In the genomic region with DNA sequence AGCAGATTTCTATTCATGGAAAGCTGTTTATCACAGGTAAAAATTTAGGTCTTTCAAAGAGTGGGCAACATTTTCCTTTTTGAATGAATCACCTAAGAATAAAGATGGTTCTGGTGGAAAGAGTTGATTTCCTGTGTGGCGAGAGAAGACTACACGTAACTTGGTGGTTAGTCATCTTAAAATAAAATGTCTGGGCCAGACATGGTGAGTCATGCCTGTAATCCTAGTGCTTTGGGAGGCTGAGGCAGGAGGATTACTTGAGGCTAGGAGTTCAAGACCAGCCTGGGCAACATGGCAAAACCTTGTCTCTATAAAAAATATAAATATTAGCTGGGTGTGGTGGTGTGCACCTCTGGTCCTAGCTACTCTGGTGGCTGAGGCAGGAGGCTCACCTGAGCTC, we compare ENCODE assay signal across 12 cellular contexts.
DNase-seq lines count a peak whose midpoint lies in the region; ATAC-seq and TF ChIP-seq lines count a peak whose summit lies in the region.
"Had no signal": no experiment of that assay in that cellular context is flagged by ENCODE, and none has a peak within 500 bp of the region (broad histone marks: within the 10 kb centered on the region; RNA-seq: fewer than 3 reads in every experiment).

No MANE protein-coding gene starts in this region.

- no peaks in the 10 kb centered on the region for H3K27me3 ChIP-seq in DND-41 (ENCODE audit: insufficient read depth, low read length, poor library complexity)
- H3K27me3 ChIP-seq: esophagus squamous epithelium, upper lobe of left lung had no signal

- H3K4me3 ChIP-seq in DND-41 (ENCODE audit: low read depth in 1 of 2, low read length in 2 of 2) (no peak overlapping the region), NB4 (ENCODE audit: low read depth, low read length) (no peak overlapping the region)
- H3K4me3 ChIP-seq: esophagus squamous epithelium, upper lobe of left lung had no signal

- H3K36me3 ChIP-seq in DND-41 (ENCODE audit: insufficient read depth, low read length) = no peaks in the 10 kb centered on the region
- H3K36me3 ChIP-seq: esophagus squamous epithelium, upper lobe of left lung had no signal

- no peaks in the 10 kb centered on the region; the same call in 1 of the 2 replicates for H3K4me1 ChIP-seq in DND-41 (ENCODE audit: insufficient read depth, low read length)
- H3K4me1 ChIP-seq: esophagus squamous epithelium, upper lobe of left lung had no signal

- no peak for TF ChIP-seq CTCF in DND-41 (IDR thresholded peaks at IDR 0.05; ENCODE audit: borderline replicate concordance, extremely low read depth, low read length, poor library complexity, severe bottlenecking)
- no peak for TF ChIP-seq CTCF in NB4 (IDR thresholded peaks at IDR 0.05; ENCODE audit: low read depth, low read length)

- DNase-seq in DND-41 = no peak
- peak; percentile 16 for DNase-seq in NB4 (ENCODE audit: low read depth)
- DNase-seq in astrocyte of the hippocampus (ENCODE audit: low read depth, low spot score) = peak; percentile 45
- DNase-seq in renal cortical epithelial cell (ENCODE audit: low read depth) = peak; percentile 85
- no peak for DNase-seq in NCI-H748 treated with DMSO at 0.1 percent for 48 hours (lab: John Stamatoyannopoulos, UW)
- DNase-seq in cerebellar nuclear complex (lab: John Stamatoyannopoulos, UW) = no peak
- DNase-seq in nucleus accumbens (lab: John Stamatoyannopoulos, UW) = no peak
- DNase-seq: activated effector memory CD4-positive, alpha-beta T cell treated with Interleukin-2 at 50 U/mL for 16 hours; esophagus squamous epithelium; small intestine had no signal

- no peak overlapping the region for H3K4me2 ChIP-seq in DND-41 (ENCODE audit: insufficient read depth, low read length)

- H3K9me3 ChIP-seq in DND-41 (ENCODE audit: insufficient read depth, low read length, severe bottlenecking) = no peaks in the 10 kb centered on the region
- H3K9me3 ChIP-seq: esophagus squamous epithelium, upper lobe of left lung had no signal

- no peak overlapping the region for H2AFZ ChIP-seq in DND-41 (ENCODE audit: low read depth, low read length)

- no peak overlapping the region for H3K27ac ChIP-seq in DND-41 (ENCODE audit: low read length)
- H3K27ac ChIP-seq: esophagus squamous epithelium, upper lobe of left lung had no signal

- 0 out of 3 replicates have a peak, but pooled peaks have one; percentile 31 for ATAC-seq in DND-41 (ENCODE audit: insufficient read depth, low read depth)
- ATAC-seq in GM21737 (IDR thresholded peaks at IDR 0.05; ENCODE audit: unreplicated experiment) = no peak

- no peak overlapping the region for H3K9ac ChIP-seq in DND-41 (ENCODE audit: low read depth, low read length)

- no peak for TF ChIP-seq POLR2A in NB4 (IDR thresholded peaks at IDR 0.05; ENCODE audit: extremely low read depth, insufficient read length)

- H3K79me2 ChIP-seq in DND-41 (ENCODE audit: insufficient read depth, low read length) = no peaks in the 10 kb centered on the region

- H4K20me1 ChIP-seq in DND-41 (ENCODE audit: insufficient read depth, low read length) = no peaks in the 10 kb centered on the region

Comparison
In these comparisons a context has a peak if more than half of its experiments do, and no peak if none do; other contexts are left out.
1. DNase-seq: peak in NB4 (single experiment), astrocyte of the hippocampus (single experiment) and renal cortical epithelial cell (single experiment); none in DND-41 (single experiment), NCI-H748 treated with DMSO at 0.1 percent for 48 hours (single experiment), cerebellar nuclear complex (0 of 2) and nucleus accumbens (0 of 56).